In genomic region chr1:201624741-201625646, GRCh38 we compare ENCODE assay signal across 1 cellular context.
TF ChIP-seq lines count a peak whose summit lies in the region.

No MANE protein-coding gene starts in this region.

TF ChIP-seq in A549, 52 proteins besides CTCF, POLR2A, EP300 and RAD21 (continued from another document):
- no peak for TF ChIP-seq REST (IDR thresholded peaks at IDR 0.05)
- TF ChIP-seq HOXA7 (CRISPR knock-in tag; IDR thresholded peaks at IDR 0.05) = no peak
- TF ChIP-seq RCOR1 (IDR thresholded peaks at IDR 0.05; ENCODE audit: low read depth, low read length) = no peak
- TF ChIP-seq MYC (IDR thresholded peaks at IDR 0.05; ENCODE audit: borderline replicate concordance, low read length) = no peak
- peak; percentile 77 for TF ChIP-seq JUNB (IDR thresholded peaks at IDR 0.05)
- TF ChIP-seq ZNF302 (CRISPR knock-in tag; IDR thresholded peaks at IDR 0.05) = no peak
- TF ChIP-seq ZFP36 (IDR thresholded peaks at IDR 0.05; ENCODE audit: borderline replicate concordance, partially characterized antibody) = no peak
- TF ChIP-seq MAZ (IDR thresholded peaks at IDR 0.05; ENCODE audit: borderline replicate concordance, low read depth, low read length) = no peak
- no peak for TF ChIP-seq HEYL (CRISPR knock-in tag; IDR thresholded peaks at IDR 0.05)
- TF ChIP-seq ESRRA (IDR thresholded peaks at IDR 0.05; ENCODE audit: borderline replicate concordance, low read length) = no peak
- TF ChIP-seq HES2 (IDR thresholded peaks at IDR 0.05) = no peak
- no peak for TF ChIP-seq ELK1 (IDR thresholded peaks at IDR 0.05; ENCODE audit: low read depth, low read length)
- no peak for TF ChIP-seq ZC3H11A (IDR thresholded peaks at IDR 0.05)
- TF ChIP-seq E2F6 (IDR thresholded peaks at IDR 0.05; ENCODE audit: borderline replicate concordance, low read depth) = no peak
- no peak for TF ChIP-seq NFE2L2 (conservative IDR thresholded peaks at IDR 0.05; ENCODE audit: low read length)
- TF ChIP-seq SMC3 (IDR thresholded peaks at IDR 0.05) = peak; percentile 27; the same call in 1 of the 3 replicates
- no peak for TF ChIP-seq FOSB (CRISPR knock-in tag; IDR thresholded peaks at IDR 0.05)
- no peak for TF ChIP-seq POLR2AphosphoS2 (conservative IDR thresholded peaks at IDR 0.05; ENCODE audit: low read length)
- no peak for TF ChIP-seq GATA3 (IDR thresholded peaks at IDR 0.05; ENCODE audit: borderline replicate concordance)
- TF ChIP-seq NPAS2 (CRISPR knock-in tag; IDR thresholded peaks at IDR 0.05; ENCODE audit: borderline replicate concordance) = no peak
- no peak for TF ChIP-seq PHF8 (IDR thresholded peaks at IDR 0.05; ENCODE audit: borderline replicate concordance, low read depth)
- no peak for TF ChIP-seq CBX8 (IDR thresholded peaks at IDR 0.05)
- no peak for TF ChIP-seq EHF (CRISPR knock-in tag; IDR thresholded peaks at IDR 0.05)
- TF ChIP-seq CBX2 (IDR thresholded peaks at IDR 0.05; ENCODE audit: borderline replicate concordance, low read depth) = no peak
- TF ChIP-seq EHMT2 (IDR thresholded peaks at IDR 0.05; ENCODE audit: low read depth) = no peak
- no peak for TF ChIP-seq NR3C1 (IDR thresholded peaks at IDR 0.05)
- TF ChIP-seq USF2 (IDR thresholded peaks at IDR 0.05) = no peak
- TF ChIP-seq ATOH8 (CRISPR knock-in tag; IDR thresholded peaks at IDR 0.05; ENCODE audit: low read depth) = no peak
- TF ChIP-seq RNF2 (IDR thresholded peaks at IDR 0.05; ENCODE audit: borderline replicate concordance, low read depth) = no peak
- peak; percentile 26; the same call in 1 of the 2 replicates for TF ChIP-seq MAX (IDR thresholded peaks at IDR 0.05)
- no peak for TF ChIP-seq CHD2 (IDR thresholded peaks at IDR 0.05; ENCODE audit: low read length, partially characterized antibody)
- no peak for TF ChIP-seq FOXS1 (CRISPR knock-in tag; IDR thresholded peaks at IDR 0.05)
- no peak for TF ChIP-seq BCL3 (IDR thresholded peaks at IDR 0.05)
- no peak for TF ChIP-seq RARB (CRISPR knock-in tag; IDR thresholded peaks at IDR 0.05)
- TF ChIP-seq HOXB5 (CRISPR knock-in tag; IDR thresholded peaks at IDR 0.05) = peak; percentile 88; the same call in 1 of the 2 replicates
- no peak for TF ChIP-seq KDM1A (IDR thresholded peaks at IDR 0.05; ENCODE audit: low read depth)
- TF ChIP-seq JUN (IDR thresholded peaks at IDR 0.05) = peak in 1 of 2 experiments; percentile 59; a peak in 2 of 5 replicates
- 0 out of 4 replicates have a peak, but pooled peaks of 1 of the 2 experiments have one; percentile 8 for TF ChIP-seq CEBPB (IDR thresholded peaks at IDR 0.05)
